18 cellular contexts compared by ENCODE assay signal in the genomic region with DNA sequence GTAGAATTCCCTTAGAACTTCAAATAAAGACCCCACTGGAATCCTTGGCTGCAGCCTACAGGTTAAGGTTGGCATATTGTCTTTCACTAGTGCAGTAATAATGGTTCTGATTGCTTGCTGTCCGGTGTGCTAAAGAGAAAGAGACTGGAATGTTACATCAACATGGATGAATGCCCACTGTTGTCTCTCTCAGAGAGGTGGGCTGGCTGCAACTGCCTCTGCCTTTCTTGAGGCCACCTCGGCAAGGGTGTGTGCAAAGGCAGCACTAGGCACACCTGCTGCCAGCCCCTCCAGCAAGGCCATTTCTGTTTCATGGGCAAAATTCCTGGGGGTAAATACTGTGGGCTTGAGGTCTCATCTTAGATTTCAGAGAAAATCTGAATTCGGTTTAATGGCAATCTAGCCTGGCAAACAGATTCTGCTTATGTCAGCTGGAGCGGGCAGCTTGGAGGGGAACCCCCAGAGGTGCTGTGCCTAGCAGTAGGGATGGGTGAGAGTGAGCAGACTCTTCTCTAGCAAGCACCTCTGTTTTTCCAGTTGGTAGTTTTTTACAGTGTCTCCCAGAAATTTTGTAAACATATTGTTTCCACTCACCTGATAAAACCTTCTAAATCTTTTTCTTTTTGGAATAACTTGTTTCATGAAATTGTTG.
"Had no signal": no experiment of that assay in that cellular context is flagged by ENCODE, and none has a peak within 500 bp of the region (broad histone marks: within the 10 kb centered on the region; RNA-seq: fewer than 3 reads in every experiment).

No MANE protein-coding gene starts in this region.

- H3K9me3 Mint-ChIP-seq: activated CD4-positive, alpha-beta memory T cell treated with anti-CD3 and anti-CD28 coated beads, Interleukin-2, amount 10 ng/mL, durations not matched to agents 7 days and 5 days; activated naive CD4-positive, alpha-beta T cell treated with anti-CD3 and anti-CD28 coated beads, Interleukin-2, amount 50 U/mL, for 24 hours; effector memory CD8-positive, alpha-beta T cell; stimulated activated effector memory CD8-positive, alpha-beta T cell treated with anti-CD3 and anti-CD28 coated beads, Interleukin-12 subunit alpha, Interleukin-12 subunit beta, amount 100 ng/mL, for 72 hours had no signal

- DNase-seq: activated CD4-positive, alpha-beta memory T cell treated with anti-CD3 and anti-CD28 coated beads, Interleukin-2, amount 10 ng/mL, durations not matched to agents 7 days and 5 days; activated CD4-positive, alpha-beta T cell treated with anti-CD3 and anti-CD28 coated beads for 4 hours; activated effector memory CD4-positive, alpha-beta T cell treated with Interleukin-2 at 50 U/mL for 16 hours; activated T-cell treated with anti-CD3 and anti-CD28 coated beads, Interleukin-2, amount 50 U/mL, for 4 hours; central memory CD4-positive, alpha-beta T cell; effector memory CD8-positive, alpha-beta T cell; foreskin melanocyte; head of caudate nucleus; left cardiac atrium; stimulated activated CD4-positive, alpha-beta T cell treated with anti-CD3 and anti-CD28 coated beads, Interleukin-12 subunit alpha, Interleukin-12 subunit beta, amount 100 ng/mL, for 4 hours; stimulated activated CD4-positive, alpha-beta T cell treated with anti-CD3 and anti-CD28 coated beads, Interleukin-2, amount 100 ng/mL, for 24 hours; T-helper 1 cell had no signal

- H3K9me3 ChIP-seq: thoracic aorta had no signal

- H3K27me3 Mint-ChIP-seq: activated CD4-positive, alpha-beta memory T cell treated with anti-CD3 and anti-CD28 coated beads, Interleukin-2, amount 10 ng/mL, durations not matched to agents 7 days and 5 days; activated naive CD4-positive, alpha-beta T cell treated with anti-CD3 and anti-CD28 coated beads, Interleukin-2, amount 50 U/mL, for 24 hours; effector memory CD8-positive, alpha-beta T cell had no signal

- H3K27ac Mint-ChIP-seq: activated CD4-positive, alpha-beta memory T cell treated with anti-CD3 and anti-CD28 coated beads, Interleukin-2, amount 10 ng/mL, durations not matched to agents 7 days and 5 days; activated naive CD4-positive, alpha-beta T cell treated with anti-CD3 and anti-CD28 coated beads, Interleukin-2, amount 50 U/mL, for 24 hours; effector memory CD8-positive, alpha-beta T cell; stimulated activated effector memory CD8-positive, alpha-beta T cell treated with anti-CD3 and anti-CD28 coated beads, Interleukin-12 subunit alpha, Interleukin-12 subunit beta, amount 100 ng/mL, for 72 hours had no signal

- H3K36me3 ChIP-seq: thoracic aorta had no signal

- H3K27ac ChIP-seq: coronary artery, epithelial cell of prostate, thoracic aorta, VCaP had no signal

- H3K4me1 Mint-ChIP-seq: activated CD4-positive, alpha-beta memory T cell treated with anti-CD3 and anti-CD28 coated beads, Interleukin-2, amount 10 ng/mL, durations not matched to agents 7 days and 5 days; stimulated activated effector memory CD8-positive, alpha-beta T cell treated with anti-CD3 and anti-CD28 coated beads, Interleukin-12 subunit alpha, Interleukin-12 subunit beta, amount 100 ng/mL, for 72 hours had no signal

- H3K4me3 Mint-ChIP-seq: activated CD4-positive, alpha-beta memory T cell treated with anti-CD3 and anti-CD28 coated beads, Interleukin-2, amount 10 ng/mL, durations not matched to agents 7 days and 5 days; activated naive CD4-positive, alpha-beta T cell treated with anti-CD3 and anti-CD28 coated beads, Interleukin-2, amount 50 U/mL, for 24 hours; activated T-cell treated with anti-CD3 and anti-CD28 coated beads, Interleukin-2, amount 50 U/mL, for 4 hours; effector memory CD8-positive, alpha-beta T cell; stimulated activated effector memory CD8-positive, alpha-beta T cell treated with anti-CD3 and anti-CD28 coated beads, Interleukin-12 subunit alpha, Interleukin-12 subunit beta, amount 100 ng/mL, for 72 hours had no signal

- H3K4me3 ChIP-seq: coronary artery, thoracic aorta had no signal

- ATAC-seq: activated T-cell treated with anti-CD3 and anti-CD28 coated beads, Interleukin-2, amount 50 U/mL, for 4 hours; effector memory CD8-positive, alpha-beta T cell; left cardiac atrium; stimulated activated effector memory CD8-positive, alpha-beta T cell treated with anti-CD3 and anti-CD28 coated beads, Interleukin-12 subunit alpha, Interleukin-12 subunit beta, amount 100 ng/mL, for 72 hours had no signal

- H3K36me3 Mint-ChIP-seq: stimulated activated effector memory CD8-positive, alpha-beta T cell treated with anti-CD3 and anti-CD28 coated beads, Interleukin-12 subunit alpha, Interleukin-12 subunit beta, amount 100 ng/mL, for 72 hours had no signal
